In the genomic region with DNA sequence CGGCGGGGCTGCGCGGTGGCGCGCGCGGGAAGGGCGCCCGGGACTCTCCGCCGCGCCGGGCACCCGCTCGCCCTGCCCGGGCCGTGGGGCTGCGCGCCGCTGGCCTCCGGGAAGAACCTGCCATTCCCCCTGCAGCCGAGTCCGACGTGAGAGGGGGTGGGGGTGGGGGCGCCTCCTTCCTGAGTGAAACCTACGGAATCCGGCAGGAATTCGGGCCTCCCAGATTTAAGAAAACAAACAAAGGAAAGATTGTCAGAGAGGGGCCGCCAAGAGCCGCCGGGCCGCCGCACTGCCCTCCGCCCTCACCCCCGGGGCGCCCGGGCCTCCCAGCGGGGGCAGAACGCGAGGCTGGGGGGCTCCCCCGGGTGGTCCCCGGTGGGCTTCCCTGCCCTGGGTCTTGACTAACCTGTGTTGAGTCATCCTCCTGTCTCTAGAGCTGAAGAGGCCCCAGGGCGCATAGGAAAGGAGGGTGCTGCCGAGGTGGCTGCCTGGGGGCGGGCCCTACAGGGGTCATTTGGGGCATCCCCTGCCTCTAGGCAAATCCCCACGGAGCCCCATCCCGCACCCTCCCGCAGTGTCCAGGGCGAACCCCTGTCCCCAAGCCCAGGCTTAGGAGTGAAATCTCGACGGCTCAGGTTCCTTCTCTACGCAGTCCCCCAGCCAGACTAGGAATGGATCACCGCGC, we compare ENCODE assay signal across 1 cellular context.
TF ChIP-seq lines count a peak whose summit lies in the region.

No MANE protein-coding gene starts in this region.

TF ChIP-seq in HepG2, 621 proteins besides CTCF, POLR2A, EP300 and RAD21 (continued from another document and continues in another):
- TF ChIP-seq, protein P1, sequence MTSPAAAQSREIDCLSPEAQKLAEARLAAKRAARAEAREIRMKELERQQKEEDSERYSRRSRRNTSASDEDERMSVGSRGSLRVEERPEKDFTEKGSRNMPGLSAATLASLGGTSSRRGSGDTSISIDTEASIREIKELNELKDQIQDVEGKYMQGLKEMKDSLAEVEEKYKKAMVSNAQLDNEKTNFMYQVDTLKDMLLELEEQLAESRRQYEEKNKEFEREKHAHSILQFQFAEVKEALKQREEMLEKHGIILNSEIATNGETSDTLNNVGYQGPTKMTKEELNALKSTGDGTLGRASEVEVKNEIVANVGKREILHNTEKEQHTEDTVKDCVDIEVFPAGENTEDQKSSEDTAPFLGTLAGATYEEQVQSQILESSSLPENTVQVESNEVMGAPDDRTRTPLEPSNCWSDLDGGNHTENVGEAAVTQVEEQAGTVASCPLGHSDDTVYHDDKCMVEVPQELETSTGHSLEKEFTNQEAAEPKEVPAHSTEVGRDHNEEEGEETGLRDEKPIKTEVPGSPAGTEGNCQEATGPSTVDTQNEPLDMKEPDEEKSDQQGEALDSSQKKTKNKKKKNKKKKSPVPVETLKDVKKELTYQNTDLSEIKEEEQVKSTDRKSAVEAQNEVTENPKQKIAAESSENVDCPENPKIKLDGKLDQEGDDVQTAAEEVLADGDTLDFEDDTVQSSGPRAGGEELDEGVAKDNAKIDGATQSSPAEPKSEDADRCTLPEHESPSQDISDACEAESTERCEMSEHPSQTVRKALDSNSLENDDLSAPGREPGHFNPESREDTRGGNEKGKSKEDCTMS (CRISPR knock-in tag; conservative IDR thresholded peaks at IDR 0.05) = no peak
- TF ChIP-seq, protein P2, sequence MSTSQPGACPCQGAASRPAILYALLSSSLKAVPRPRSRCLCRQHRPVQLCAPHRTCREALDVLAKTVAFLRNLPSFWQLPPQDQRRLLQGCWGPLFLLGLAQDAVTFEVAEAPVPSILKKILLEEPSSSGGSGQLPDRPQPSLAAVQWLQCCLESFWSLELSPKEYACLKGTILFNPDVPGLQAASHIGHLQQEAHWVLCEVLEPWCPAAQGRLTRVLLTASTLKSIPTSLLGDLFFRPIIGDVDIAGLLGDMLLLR (CRISPR knock-in tag; IDR thresholded peaks at IDR 0.05) = peak; percentile 31; the same call in 1 of the 2 replicates
- no peak for TF ChIP-seq SMC3 (IDR thresholded peaks at IDR 0.05; ENCODE audit: low read length)
- TF ChIP-seq CENPT (CRISPR knock-in tag; IDR thresholded peaks at IDR 0.05; ENCODE audit: low read depth) = no peak
- peak; percentile 32; the same call in 1 of the 2 replicates for TF ChIP-seq ZNF232 (CRISPR knock-in tag; IDR thresholded peaks at IDR 0.05; ENCODE audit: borderline replicate concordance)
- peak; percentile 48; the same call in 1 of the 2 replicates for TF ChIP-seq KDM3A (CRISPR knock-in tag; IDR thresholded peaks at IDR 0.05; ENCODE audit: low read depth)
- TF ChIP-seq HOXA5 (CRISPR knock-in tag; IDR thresholded peaks at IDR 0.05) = 0 out of 2 replicates have a peak, but pooled peaks have one; percentile 27
- TF ChIP-seq, protein P3, sequence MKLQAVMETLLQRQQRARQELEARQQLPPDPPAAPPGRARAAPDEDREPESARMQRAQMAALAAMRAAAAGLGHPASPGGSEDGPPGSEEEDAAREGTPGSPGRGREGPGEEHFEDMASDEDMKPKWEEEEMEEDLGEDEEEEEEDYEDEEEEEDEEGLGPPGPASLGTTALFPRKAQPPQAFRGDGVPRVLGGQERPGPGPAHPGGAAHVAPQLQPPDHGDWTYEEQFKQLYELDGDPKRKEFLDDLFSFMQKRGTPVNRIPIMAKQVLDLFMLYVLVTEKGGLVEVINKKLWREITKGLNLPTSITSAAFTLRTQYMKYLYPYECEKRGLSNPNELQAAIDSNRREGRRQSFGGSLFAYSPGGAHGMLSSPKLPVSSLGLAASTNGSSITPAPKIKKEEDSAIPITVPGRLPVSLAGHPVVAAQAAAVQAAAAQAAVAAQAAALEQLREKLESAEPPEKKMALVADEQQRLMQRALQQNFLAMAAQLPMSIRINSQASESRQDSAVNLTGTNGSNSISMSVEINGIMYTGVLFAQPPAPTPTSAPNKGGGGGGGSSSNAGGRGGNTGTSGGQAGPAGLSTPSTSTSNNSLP (IDR thresholded peaks at IDR 0.05; ENCODE audit: low read depth, low read length) = no peak
- TF ChIP-seq, protein P4, sequence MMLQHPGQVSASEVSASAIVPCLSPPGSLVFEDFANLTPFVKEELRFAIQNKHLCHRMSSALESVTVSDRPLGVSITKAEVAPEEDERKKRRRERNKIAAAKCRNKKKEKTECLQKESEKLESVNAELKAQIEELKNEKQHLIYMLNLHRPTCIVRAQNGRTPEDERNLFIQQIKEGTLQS (CRISPR knock-in tag; IDR thresholded peaks at IDR 0.05) = no peak
- no peak for TF ChIP-seq NONO (IDR thresholded peaks at IDR 0.05)
- TF ChIP-seq NONO (CRISPR knock-in tag; conservative IDR thresholded peaks at IDR 0.05) = no peak
- TF ChIP-seq, protein P5, sequence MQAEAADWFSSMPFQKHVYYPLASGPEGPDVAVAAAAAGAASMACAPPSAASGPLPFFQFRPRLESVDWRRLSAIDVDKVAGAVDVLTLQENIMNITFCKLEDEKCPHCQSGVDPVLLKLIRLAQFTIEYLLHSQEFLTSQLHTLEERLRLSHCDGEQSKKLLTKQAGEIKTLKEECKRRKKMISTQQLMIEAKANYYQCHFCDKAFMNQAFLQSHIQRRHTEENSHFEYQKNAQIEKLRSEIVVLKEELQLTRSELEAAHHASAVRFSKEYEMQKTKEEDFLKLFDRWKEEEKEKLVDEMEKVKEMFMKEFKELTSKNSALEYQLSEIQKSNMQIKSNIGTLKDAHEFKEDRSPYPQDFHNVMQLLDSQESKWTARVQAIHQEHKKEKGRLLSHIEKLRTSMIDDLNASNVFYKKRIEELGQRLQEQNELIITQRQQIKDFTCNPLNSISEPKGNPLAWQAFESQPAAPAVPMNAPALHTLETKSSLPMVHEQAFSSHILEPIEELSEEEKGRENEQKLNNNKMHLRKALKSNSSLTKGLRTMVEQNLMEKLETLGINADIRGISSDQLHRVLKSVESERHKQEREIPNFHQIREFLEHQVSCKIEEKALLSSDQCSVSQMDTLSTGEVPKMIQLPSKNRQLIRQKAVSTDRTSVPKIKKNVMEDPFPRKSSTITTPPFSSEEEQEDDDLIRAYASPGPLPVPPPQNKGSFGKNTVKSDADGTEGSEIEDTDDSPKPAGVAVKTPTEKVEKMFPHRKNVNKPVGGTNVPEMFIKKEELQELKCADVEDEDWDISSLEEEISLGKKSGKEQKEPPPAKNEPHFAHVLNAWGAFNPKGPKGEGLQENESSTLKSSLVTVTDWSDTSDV (CRISPR knock-in tag; IDR thresholded peaks at IDR 0.05) = no peak
- TF ChIP-seq SIN3B (IDR thresholded peaks at IDR 0.05; ENCODE audit: low read length) = no peak
- TF ChIP-seq AGO1 (IDR thresholded peaks at IDR 0.05; ENCODE audit: low read depth, low read length, poor library complexity, severe bottlenecking) = no peak
- peak; percentile 57 for TF ChIP-seq HDAC1 (CRISPR knock-in tag; IDR thresholded peaks at IDR 0.05)
- TF ChIP-seq ZFAT (CRISPR knock-in tag; conservative IDR thresholded peaks at IDR 0.05) = no peak
- TF ChIP-seq ZBTB7A (CRISPR knock-in tag; IDR thresholded peaks at IDR 0.05) = peak; percentile 56; the same call in 1 of the 2 replicates
- TF ChIP-seq, protein P6, sequence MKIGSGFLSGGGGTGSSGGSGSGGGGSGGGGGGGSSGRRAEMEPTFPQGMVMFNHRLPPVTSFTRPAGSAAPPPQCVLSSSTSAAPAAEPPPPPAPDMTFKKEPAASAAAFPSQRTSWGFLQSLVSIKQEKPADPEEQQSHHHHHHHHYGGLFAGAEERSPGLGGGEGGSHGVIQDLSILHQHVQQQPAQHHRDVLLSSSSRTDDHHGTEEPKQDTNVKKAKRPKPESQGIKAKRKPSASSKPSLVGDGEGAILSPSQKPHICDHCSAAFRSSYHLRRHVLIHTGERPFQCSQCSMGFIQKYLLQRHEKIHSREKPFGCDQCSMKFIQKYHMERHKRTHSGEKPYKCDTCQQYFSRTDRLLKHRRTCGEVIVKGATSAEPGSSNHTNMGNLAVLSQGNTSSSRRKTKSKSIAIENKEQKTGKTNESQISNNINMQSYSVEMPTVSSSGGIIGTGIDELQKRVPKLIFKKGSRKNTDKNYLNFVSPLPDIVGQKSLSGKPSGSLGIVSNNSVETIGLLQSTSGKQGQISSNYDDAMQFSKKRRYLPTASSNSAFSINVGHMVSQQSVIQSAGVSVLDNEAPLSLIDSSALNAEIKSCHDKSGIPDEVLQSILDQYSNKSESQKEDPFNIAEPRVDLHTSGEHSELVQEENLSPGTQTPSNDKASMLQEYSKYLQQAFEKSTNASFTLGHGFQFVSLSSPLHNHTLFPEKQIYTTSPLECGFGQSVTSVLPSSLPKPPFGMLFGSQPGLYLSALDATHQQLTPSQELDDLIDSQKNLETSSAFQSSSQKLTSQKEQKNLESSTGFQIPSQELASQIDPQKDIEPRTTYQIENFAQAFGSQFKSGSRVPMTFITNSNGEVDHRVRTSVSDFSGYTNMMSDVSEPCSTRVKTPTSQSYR (CRISPR knock-in tag; IDR thresholded peaks at IDR 0.05; ENCODE audit: borderline replicate concordance) = peak; percentile 48; the same call in 1 of the 2 replicates
- no peak for TF ChIP-seq DMAP1 (CRISPR knock-in tag; IDR thresholded peaks at IDR 0.05)
- no peak for TF ChIP-seq ZNF552 (CRISPR knock-in tag; IDR thresholded peaks at IDR 0.05; ENCODE audit: borderline replicate concordance)
- 0 out of 2 replicates have a peak, but pooled peaks have one; percentile 3 for TF ChIP-seq SOX13 (IDR thresholded peaks at IDR 0.05)
- TF ChIP-seq SOX13 (CRISPR knock-in tag; conservative IDR thresholded peaks at IDR 0.05 in 1 of 2, IDR thresholded peaks at IDR 0.05 in 1 of 2) = peak in 1 of 2 experiments; percentile 38; a peak in 1 of 4 replicates
- peak; percentile 16 for TF ChIP-seq PTBP1 (IDR thresholded peaks at IDR 0.05; ENCODE audit: low read depth, low read length, poor library complexity, severe bottlenecking)
- peak; percentile 58; the same call in 1 of the 2 replicates for TF ChIP-seq ZNF672 (CRISPR knock-in tag; IDR thresholded peaks at IDR 0.05)
- TF ChIP-seq ZZZ3 (CRISPR knock-in tag; IDR thresholded peaks at IDR 0.05; ENCODE audit: borderline replicate concordance) = no peak
- TF ChIP-seq ZNF230 (CRISPR knock-in tag; IDR thresholded peaks at IDR 0.05) = no peak
- TF ChIP-seq TEAD3 (CRISPR knock-in tag; optimal IDR thresholded peaks at IDR 0.05; ENCODE audit: borderline replicate concordance) = peak; percentile 1
- TF ChIP-seq, protein P7, sequence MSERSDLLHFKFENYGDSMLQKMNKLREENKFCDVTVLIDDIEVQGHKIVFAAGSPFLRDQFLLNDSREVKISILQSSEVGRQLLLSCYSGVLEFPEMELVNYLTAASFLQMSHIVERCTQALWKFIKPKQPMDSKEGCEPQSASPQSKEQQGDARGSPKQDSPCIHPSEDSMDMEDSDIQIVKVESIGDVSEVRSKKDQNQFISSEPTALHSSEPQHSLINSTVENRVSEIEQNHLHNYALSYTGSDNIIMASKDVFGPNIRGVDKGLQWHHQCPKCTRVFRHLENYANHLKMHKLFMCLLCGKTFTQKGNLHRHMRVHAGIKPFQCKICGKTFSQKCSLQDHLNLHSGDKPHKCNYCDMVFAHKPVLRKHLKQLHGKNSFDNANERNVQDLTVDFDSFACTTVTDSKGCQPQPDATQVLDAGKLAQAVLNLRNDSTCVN (CRISPR knock-in tag; IDR thresholded peaks at IDR 0.05; ENCODE audit: borderline replicate concordance) = no peak
- TF ChIP-seq HNF4G (IDR thresholded peaks at IDR 0.05; ENCODE audit: borderline replicate concordance, low read depth, low read length) = peak; percentile 49; the same call in 1 of the 2 replicates
- no peak for TF ChIP-seq HNF4G (CRISPR knock-in tag; IDR thresholded peaks at IDR 0.05; ENCODE audit: borderline replicate concordance, low read depth)
- TF ChIP-seq ZNF557 (CRISPR knock-in tag; IDR thresholded peaks at IDR 0.05) = no peak
- TF ChIP-seq, protein P8, sequence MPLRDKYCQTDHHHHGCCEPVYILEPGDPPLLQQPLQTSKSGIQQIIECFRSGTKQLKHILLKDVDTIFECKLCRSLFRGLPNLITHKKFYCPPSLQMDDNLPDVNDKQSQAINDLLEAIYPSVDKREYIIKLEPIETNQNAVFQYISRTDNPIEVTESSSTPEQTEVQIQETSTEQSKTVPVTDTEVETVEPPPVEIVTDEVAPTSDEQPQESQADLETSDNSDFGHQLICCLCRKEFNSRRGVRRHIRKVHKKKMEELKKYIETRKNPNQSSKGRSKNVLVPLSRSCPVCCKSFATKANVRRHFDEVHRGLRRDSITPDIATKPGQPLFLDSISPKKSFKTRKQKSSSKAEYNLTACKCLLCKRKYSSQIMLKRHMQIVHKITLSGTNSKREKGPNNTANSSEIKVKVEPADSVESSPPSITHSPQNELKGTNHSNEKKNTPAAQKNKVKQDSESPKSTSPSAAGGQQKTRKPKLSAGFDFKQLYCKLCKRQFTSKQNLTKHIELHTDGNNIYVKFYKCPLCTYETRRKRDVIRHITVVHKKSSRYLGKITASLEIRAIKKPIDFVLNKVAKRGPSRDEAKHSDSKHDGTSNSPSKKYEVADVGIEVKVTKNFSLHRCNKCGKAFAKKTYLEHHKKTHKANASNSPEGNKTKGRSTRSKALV (CRISPR knock-in tag; IDR thresholded peaks at IDR 0.05) = peak; percentile 57; the same call in 1 of the 2 replicates
- no peak for TF ChIP-seq RCOR2 (CRISPR knock-in tag; IDR thresholded peaks at IDR 0.05)
- TF ChIP-seq, protein P9, sequence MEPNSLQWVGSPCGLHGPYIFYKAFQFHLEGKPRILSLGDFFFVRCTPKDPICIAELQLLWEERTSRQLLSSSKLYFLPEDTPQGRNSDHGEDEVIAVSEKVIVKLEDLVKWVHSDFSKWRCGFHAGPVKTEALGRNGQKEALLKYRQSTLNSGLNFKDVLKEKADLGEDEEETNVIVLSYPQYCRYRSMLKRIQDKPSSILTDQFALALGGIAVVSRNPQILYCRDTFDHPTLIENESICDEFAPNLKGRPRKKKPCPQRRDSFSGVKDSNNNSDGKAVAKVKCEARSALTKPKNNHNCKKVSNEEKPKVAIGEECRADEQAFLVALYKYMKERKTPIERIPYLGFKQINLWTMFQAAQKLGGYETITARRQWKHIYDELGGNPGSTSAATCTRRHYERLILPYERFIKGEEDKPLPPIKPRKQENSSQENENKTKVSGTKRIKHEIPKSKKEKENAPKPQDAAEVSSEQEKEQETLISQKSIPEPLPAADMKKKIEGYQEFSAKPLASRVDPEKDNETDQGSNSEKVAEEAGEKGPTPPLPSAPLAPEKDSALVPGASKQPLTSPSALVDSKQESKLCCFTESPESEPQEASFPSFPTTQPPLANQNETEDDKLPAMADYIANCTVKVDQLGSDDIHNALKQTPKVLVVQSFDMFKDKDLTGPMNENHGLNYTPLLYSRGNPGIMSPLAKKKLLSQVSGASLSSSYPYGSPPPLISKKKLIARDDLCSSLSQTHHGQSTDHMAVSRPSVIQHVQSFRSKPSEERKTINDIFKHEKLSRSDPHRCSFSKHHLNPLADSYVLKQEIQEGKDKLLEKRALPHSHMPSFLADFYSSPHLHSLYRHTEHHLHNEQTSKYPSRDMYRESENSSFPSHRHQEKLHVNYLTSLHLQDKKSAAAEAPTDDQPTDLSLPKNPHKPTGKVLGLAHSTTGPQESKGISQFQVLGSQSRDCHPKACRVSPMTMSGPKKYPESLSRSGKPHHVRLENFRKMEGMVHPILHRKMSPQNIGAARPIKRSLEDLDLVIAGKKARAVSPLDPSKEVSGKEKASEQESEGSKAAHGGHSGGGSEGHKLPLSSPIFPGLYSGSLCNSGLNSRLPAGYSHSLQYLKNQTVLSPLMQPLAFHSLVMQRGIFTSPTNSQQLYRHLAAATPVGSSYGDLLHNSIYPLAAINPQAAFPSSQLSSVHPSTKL (CRISPR knock-in tag; IDR thresholded peaks at IDR 0.05) = peak; percentile 54
- no peak for TF ChIP-seq ZNF44 (CRISPR knock-in tag; IDR thresholded peaks at IDR 0.05)
- no peak for TF ChIP-seq ZNF839 (CRISPR knock-in tag; IDR thresholded peaks at IDR 0.05; ENCODE audit: borderline replicate concordance)
